In the genomic region with DNA sequence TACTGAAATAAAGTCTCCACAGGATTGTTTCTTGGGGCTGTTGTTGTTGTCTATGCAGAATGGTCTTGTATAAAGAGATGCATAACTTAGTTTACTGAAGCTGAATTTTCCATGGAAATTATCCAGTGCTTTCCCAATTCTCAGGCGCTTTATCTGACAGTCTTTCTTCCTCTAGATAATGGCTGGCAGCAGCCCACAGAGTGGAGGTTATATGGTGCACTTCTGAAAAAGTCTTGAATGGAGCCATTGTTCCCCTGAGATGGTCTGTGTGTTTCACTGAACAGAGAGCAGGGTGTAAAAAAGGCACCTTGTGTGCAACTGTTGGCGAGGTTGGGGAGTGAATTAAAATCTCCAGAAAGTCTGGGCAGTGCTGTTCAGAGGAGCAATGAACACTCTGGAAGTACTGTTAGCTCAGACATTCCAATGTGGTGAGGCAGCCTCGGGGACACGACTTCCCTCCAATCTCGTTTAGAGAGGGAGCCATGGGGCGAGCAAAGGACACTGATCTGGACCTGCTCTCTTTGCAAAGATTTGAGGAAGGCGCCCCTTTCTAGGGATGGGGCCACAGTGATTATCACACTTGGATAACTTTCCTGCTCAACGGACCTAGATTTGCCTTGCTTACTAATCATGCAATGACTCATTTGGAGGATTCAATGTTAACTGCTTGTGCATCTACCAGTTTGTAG, we compare ENCODE assay signal across 11 cellular contexts. TPM values are rescaled to one million over a fixed set of nuclear protein-coding genes. Genes with fewer than 3 reads are reported as not detected.
DNase-seq lines count a peak whose midpoint lies in the region; ATAC-seq and TF ChIP-seq lines count a peak whose summit lies in the region.
"Had no signal": no experiment of that assay in that cellular context is flagged by ENCODE, and none has a peak within 500 bp of the region (broad histone marks: within the 10 kb centered on the region; RNA-seq: fewer than 3 reads in every experiment).

No MANE protein-coding gene starts in this region.

- H3K27me3 ChIP-seq in testis = no peaks in the 10 kb centered on the region

- no peak overlapping the region for H3K4me3 ChIP-seq in testis

- H3K9me3 ChIP-seq in testis = no peaks in the 10 kb centered on the region

- no peak for TF ChIP-seq CTCF in testis (IDR thresholded peaks at IDR 0.05)
- no peak for TF ChIP-seq CTCF in GM10266 (IDR thresholded peaks at IDR 0.05; ENCODE audit: control insufficient read depth, insufficient read depth, low read depth, missing control alignments)

- peaks cover 24% of the 10 kb centered on the region for H3K4me1 ChIP-seq in testis

- no peaks in the 10 kb centered on the region for H3K36me3 ChIP-seq in testis (ENCODE audit: low read depth, missing control alignments)

- DNase-seq in HT1080 (ENCODE audit: low read depth) = peak; percentile 90
- peak in 6 of 61 donors; percentile 6 to 29 (median 10) for DNase-seq in caudate nucleus (lab: John Stamatoyannopoulos, UW)
- peak; percentile 93 for DNase-seq in kidney tubule cell (ENCODE audit: low spot score)
- DNase-seq in testis = peak; percentile 70
- no peak for DNase-seq in GM10266 (ENCODE audit: extremely low spot score)
- no peak for DNase-seq in NCI-H774 (lab: John Stamatoyannopoulos, UW)
- no peak for DNase-seq in SHP77 (lab: John Stamatoyannopoulos, UW)
- DNase-seq: natural killer cell, NCI-H1417 treated with DMSO at 0.1 percent for 48 hours had no signal

- no peak for ATAC-seq in HG02759 (IDR thresholded peaks at IDR 0.05; ENCODE audit: unreplicated experiment)
- ATAC-seq: activated T-helper 17 cell treated with anti-CD3 and anti-CD28 coated beads, Interleukin-2, amount 50 U/mL, for 72 hours; natural killer cell had no signal

- TF ChIP-seq POLR2A in testis (IDR thresholded peaks at IDR 0.05) = no peak

- intact Hi-C loops in testis (cut with DNase I; ENCODE audit: low total_unique reads) = no loop called here

- WGBS in testis, 2 donors = 31 to 32% methylated on average over 8 of the region's 8 CpGs

- H3K27ac ChIP-seq in caudate nucleus (ENCODE audit: low read depth, low read length) (peak overlapping the region; percentile 11), testis (peak overlapping the region in 1 of 2 donors; percentile 28)

RNA-seq across cellular contexts. Expression of a gene that starts 2.0 kb away (rescaled TPM):
- total RNA-seq in HT1080 (2014; rRNA removed; shearing (Covaris generic)) = 2.8 and 3.3 TPM in 2 replicates
- polyA plus RNA-seq in HT1080 (2015; cell fraction: cytosol; rRNA removed) = 2.2 and 3.0 TPM in 2 replicates
- polyA plus RNA-seq in HT1080 (2015; cell fraction: nucleus; rRNA removed) = 5.9 and 6.0 TPM in 2 replicates
- total RNA-seq in testis = 1 to 10 TPM; 6.7 to 8.2 TPM
- 4.2 TPM for polyA plus RNA-seq in testis (ENCODE audit: insufficient read depth, low read depth, low replicate concordance)
- total RNA-seq: natural killer cell had no signal

Comparison
In these comparisons a context has a peak if more than half of its experiments do, and no peak if none do; other contexts are left out.
1. DNase-seq: peak in HT1080 (single experiment), kidney tubule cell (single experiment) and testis (single experiment); none in GM10266 (single experiment), NCI-H774 (single experiment) and SHP77 (0 of 2).